8 cellular contexts compared by ENCODE assay signal in the genomic region with DNA sequence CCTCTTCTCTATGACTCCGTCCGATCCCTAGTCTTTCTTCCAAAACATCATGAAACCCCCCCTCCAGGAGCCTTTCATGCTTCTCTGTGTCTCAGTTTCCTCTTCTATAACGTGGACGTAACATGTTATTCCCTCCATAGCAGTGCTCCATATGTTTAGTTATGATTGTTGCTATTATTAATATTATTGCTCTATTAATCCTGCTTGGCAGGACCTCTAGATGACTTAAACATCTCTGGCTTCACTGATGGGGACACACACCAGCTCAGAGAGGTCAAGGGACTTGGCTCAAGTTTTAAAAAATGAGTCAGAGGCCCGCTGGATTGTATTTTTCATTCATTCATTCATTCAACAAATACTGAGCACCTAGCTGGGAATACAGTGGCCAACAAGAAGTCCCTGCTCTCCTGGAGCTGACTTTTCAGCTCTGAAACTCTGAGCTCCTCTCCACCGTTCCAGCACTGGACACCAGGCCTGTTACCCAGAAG. TPM values are rescaled to one million over a fixed set of nuclear protein-coding genes. Genes with fewer than 3 reads are reported as not detected.
DNase-seq lines count a peak whose midpoint lies in the region; ATAC-seq, FAIRE-seq and TF ChIP-seq lines count a peak whose summit lies in the region.

No MANE protein-coding gene starts in this region.

- H3K4me1 ChIP-seq in RWPE2 (ENCODE audit: insufficient read depth, poor library complexity, severe bottlenecking) (peaks cover 12% of the 10 kb centered on the region), fibroblast of lung (ENCODE audit: control insufficient read depth, extremely low read depth, insufficient read depth, low read length) (peaks cover 9% of the 10 kb centered on the region), foreskin keratinocyte (peaks cover 22% of the 10 kb centered on the region)

- H3K27ac ChIP-seq in RWPE2 (ENCODE audit: poor library complexity, severe bottlenecking): peak overlapping the region; percentile 61
- H3K27ac ChIP-seq in fibroblast of lung (ENCODE audit: insufficient read depth, low read length): peak overlapping the region; percentile 77
- no peak overlapping the region for H3K27ac ChIP-seq in foreskin keratinocyte

- peak overlapping the region; percentile 68 for H3K9ac ChIP-seq in fibroblast of lung (ENCODE audit: insufficient read depth, low read length)

- FAIRE-seq in GM12891 (lab: Jason Lieb, UNC): no peak

- H3K9me3 ChIP-seq in RWPE2 (ENCODE audit: severe bottlenecking) (no peaks in the 10 kb centered on the region), fibroblast of lung (ENCODE audit: control insufficient read depth, insufficient read depth, low read depth, low read length) (no peaks in the 10 kb centered on the region)

- no peak for ATAC-seq in RWPE2 (ENCODE audit: low read depth)
- ATAC-seq in HG02973 (IDR thresholded peaks at IDR 0.05; ENCODE audit: unreplicated experiment): no peak
- ATAC-seq in foreskin keratinocyte: no peak

- TF ChIP-seq POLR2A in GM12891 (IDR thresholded peaks at IDR 0.05; ENCODE audit: low read depth, low read length): peak; percentile 49; the same call in 1 of the 2 replicates

- DNase-seq in GM12891 (ENCODE audit: insufficient read length, low spot score) (no peak), RWPE2 (ENCODE audit: low spot score) (no peak), fibroblast of lung (ENCODE audit: low read depth in 2 of 2) (peak; percentile 31 to 49), retinal pigment epithelial cell (ENCODE audit: low read depth) (no peak), nucleus accumbens (lab: John Stamatoyannopoulos, UW) (no peak), UCSD-AML1 (lab: John Stamatoyannopoulos, UW; ENCODE audit: unreplicated experiment) (no peak), foreskin keratinocyte (no peak)

- H3K4me3 ChIP-seq in RWPE2 (ENCODE audit: severe bottlenecking) (peak overlapping the region; percentile 46), fibroblast of lung (replicated peaks in 1 of 4; ENCODE audit: control extremely low read depth in 1 of 4, insufficient read depth in 1 of 4, low read depth in 3 of 4, low read length in 4 of 4) (peak overlapping the region in 3 of 4 experiments; percentile 52 to 66 (median 59)), retinal pigment epithelial cell (ENCODE audit: low read length) (peak overlapping the region; percentile 74)

- peak overlapping the region; percentile 83 for H3K4me2 ChIP-seq in fibroblast of lung (ENCODE audit: extremely low read depth, insufficient read depth, low read length)

- peak overlapping the region; percentile 42 for H2AFZ ChIP-seq in fibroblast of lung (ENCODE audit: low read length)

- no peaks in the 10 kb centered on the region for H3K27me3 ChIP-seq in RWPE2 (ENCODE audit: insufficient read depth, poor library complexity, severe bottlenecking)
- H3K27me3 ChIP-seq in fibroblast of lung (ENCODE audit: control insufficient read depth, insufficient read depth, low read length): no peaks in the 10 kb centered on the region
- no peaks in the 10 kb centered on the region for H3K27me3 ChIP-seq in foreskin keratinocyte

- H4K20me1 ChIP-seq in fibroblast of lung (ENCODE audit: control insufficient read depth, extremely low read depth, insufficient read depth, low read length): no peaks in the 10 kb centered on the region

- no peaks in the 10 kb centered on the region for H3K79me2 ChIP-seq in fibroblast of lung (ENCODE audit: control insufficient read depth, insufficient read depth, low read length)

- H3K36me3 ChIP-seq in RWPE2 (ENCODE audit: low read depth) (no peaks in the 10 kb centered on the region), fibroblast of lung (ENCODE audit: control insufficient read depth, insufficient read depth, low read length) (no peaks in the 10 kb centered on the region)

- TF ChIP-seq CTCF in RWPE2 (IDR thresholded peaks at IDR 0.05; ENCODE audit: poor library complexity, severe bottlenecking) (no peak), fibroblast of lung (conservative IDR thresholded peaks at IDR 0.05 in 1 of 2, IDR thresholded peaks at IDR 0.05 in 1 of 2; ENCODE audit: low read depth in 1 of 2, low read length in 2 of 2) (no peak), retinal pigment epithelial cell (conservative IDR thresholded peaks at IDR 0.05; ENCODE audit: low read depth, low read length) (no peak), foreskin keratinocyte (conservative IDR thresholded peaks at IDR 0.05) (no peak)

TF ChIP-seq in GM12891, 5 proteins besides CTCF, POLR2A, EP300 and RAD21:
- no peak for TF ChIP-seq POLR2AphosphoS5 (IDR thresholded peaks at IDR 0.05; ENCODE audit: low read depth, low read length)
- no peak for TF ChIP-seq POU2F2 (IDR thresholded peaks at IDR 0.05; ENCODE audit: low read depth, low read length)

RNA-seq across cellular contexts. Expression of a gene that starts 0.4 kb away (rescaled TPM):
- 3.0 TPM for polyA plus RNA-seq in GM12891 (2012; ENCODE audit: low read depth, missing spikeins)
- total RNA-seq in fibroblast of lung (12.1 and 19.2 TPM in 2 replicates), foreskin keratinocyte (5.1 and 5.4 TPM in 2 replicates)
- polyA plus RNA-seq in fibroblast of lung (2.4 and 4.0 TPM in 2 replicates), foreskin keratinocyte (3.4 and 4.1 TPM in 2 replicates)
- 5.6 and 5.8 TPM in 2 replicates for polyA plus RNA-seq in fibroblast of lung (2012)
- 3.4 and 7.7 TPM in 2 replicates for polyA minus RNA-seq in fibroblast of lung (ENCODE audit: low replicate concordance)

RNA-seq across cellular contexts. Expression of a gene that starts 24.9 kb away (rescaled TPM):
- polyA plus RNA-seq in GM12891 (2012; ENCODE audit: low read depth, missing spikeins): 1.1 TPM
- total RNA-seq in fibroblast of lung (3.3 and 3.6 TPM in 2 replicates), foreskin keratinocyte (10.7 and 15.3 TPM in 2 replicates)
- polyA plus RNA-seq in fibroblast of lung (2.5 and 3.3 TPM in 2 replicates), foreskin keratinocyte (11.1 and 13.9 TPM in 2 replicates)
- polyA plus RNA-seq in fibroblast of lung (2012): 4.9 and 5.1 TPM in 2 replicates
- 6.9 and 7.3 TPM in 2 replicates for polyA minus RNA-seq in fibroblast of lung (ENCODE audit: low replicate concordance)

Comparison
In these comparisons a context has a peak if more than half of its experiments do, and no peak if none do; other contexts are left out.
1. DNase-seq: peak in fibroblast of lung (2 of 2); none in GM12891 (single experiment), RWPE2 (single experiment), retinal pigment epithelial cell (single experiment), nucleus accumbens (0 of 56), UCSD-AML1 (single experiment) and foreskin keratinocyte (0 of 2).
2. Peak in every context shown above with its lines, with median percentiles within 50 percentile points of each other: H3K4me3 ChIP-seq.